ENCODE assay signal across 8 cellular contexts in genomic region chr3:47324278-47324865, GRCh38. TPM values are rescaled to one million over a fixed set of nuclear protein-coding genes. Genes with fewer than 3 reads are reported as not detected.
DNase-seq lines count a peak whose midpoint lies in the region; ATAC-seq and TF ChIP-seq lines count a peak whose summit lies in the region.

No MANE protein-coding gene starts in this region.

- DNase-seq in CD14-positive monocyte (ENCODE audit: low spot score), result no peak
- DNase-seq in HCEC 1CT, result peak; percentile 74
- no peak for DNase-seq in activated T-cell treated with anti-CD3 and anti-CD28 coated beads, Interleukin-2, amount 50 U/mL, for 24 hours
- peak; percentile 81 for DNase-seq in fibroblast of mammary gland (ENCODE audit: low read depth)
- peak; percentile 54 for DNase-seq in nephron progenitor cell
- peak; percentile 64 to 68 for DNase-seq in thyroid gland

- no peak overlapping the region for H3K27ac ChIP-seq in OCI-LY1 (ENCODE audit: low read depth, low read length, poor library complexity, severe bottlenecking)
- H3K27ac ChIP-seq in thyroid gland, result no peak overlapping the region

- H3K4me3 ChIP-seq in OCI-LY1 (ENCODE audit: low read depth, low read length, poor library complexity, severe bottlenecking) (no peak overlapping the region), fibroblast of mammary gland (ENCODE audit: control insufficient read depth, low read depth, low read length) (no peak overlapping the region), thyroid gland (replicated peaks in 1 of 3) (no peak overlapping the region)

- no peaks in the 10 kb centered on the region for H3F3A ChIP-seq in OCI-LY1 (ENCODE audit: insufficient read depth, low read length)

- TF ChIP-seq CTCF in CD14-positive monocyte (IDR thresholded peaks at IDR 0.05) (peak; percentile 87), OCI-LY1 (IDR thresholded peaks at IDR 0.05; ENCODE audit: low read length) (peak; percentile 72), fibroblast of mammary gland (conservative IDR thresholded peaks at IDR 0.05; ENCODE audit: control insufficient read depth, insufficient read depth, low read depth, low read length) (peak; percentile 81), nephron progenitor cell (IDR thresholded peaks at IDR 0.05) (peak; percentile 70), thyroid gland (IDR thresholded peaks at IDR 0.05) (peak; percentile 36 to 79 (median 70))

- H3K4me2 ChIP-seq in OCI-LY1 (ENCODE audit: low read length), result no peak overlapping the region

- H3K9me3 ChIP-seq in OCI-LY1 (ENCODE audit: low read length), result no peaks in the 10 kb centered on the region
- no peaks in the 10 kb centered on the region for H3K9me3 ChIP-seq in thyroid gland

- H3K4me1 Mint-ChIP-seq in CD14-positive monocyte (peaks cover 3% of the 10 kb centered on the region), nephron progenitor cell (no peaks in the 10 kb centered on the region)
- H3K4me1 Mint-ChIP-seq in activated T-cell treated with anti-CD3 and anti-CD28 coated beads, Interleukin-2, amount 50 U/mL, for 24 hours (ENCODE audit: low read depth), result no peaks in the 10 kb centered on the region

- H3K36me3 ChIP-seq in OCI-LY1 (ENCODE audit: insufficient read depth, low read length) (peaks cover 74% of the 10 kb centered on the region), thyroid gland (peaks cover 17% of the 10 kb centered on the region in 2 donors)

- no peak for ATAC-seq in HG02610 (IDR thresholded peaks at IDR 0.05; ENCODE audit: unreplicated experiment)

- intact Hi-C loops in CD14-positive monocyte (cut with micrococcal nuclease), result loop anchor here (5.0 to 10.0 kb wide), 2 partner anchors 42 to 620 kb away; partner anchors contain the start of genes KIF9 (in 2 of the 2), KLHL18 (in 2 of the 2) and TMIE (in 1 of the 2)
- intact Hi-C loops in thyroid gland (cut with DNase I), result loop anchor here (10.0 kb wide), 1 partner anchor 160 kb away; the partner anchor contains the start of gene SETD2

- no peak for TF ChIP-seq POLR2A in thyroid gland (IDR thresholded peaks at IDR 0.05)

- H2AFZ ChIP-seq in OCI-LY1 (ENCODE audit: low read length), result no peak overlapping the region

- no peaks in the 10 kb centered on the region for H3K9me3 Mint-ChIP-seq in CD14-positive monocyte
- H3K9me3 Mint-ChIP-seq in activated T-cell treated with anti-CD3 and anti-CD28 coated beads, Interleukin-2, amount 50 U/mL, for 24 hours, result no peaks in the 10 kb centered on the region
- H3K9me3 Mint-ChIP-seq in nephron progenitor cell, result no peaks in the 10 kb centered on the region

- no peaks in the 10 kb centered on the region for H3K79me2 ChIP-seq in OCI-LY1 (ENCODE audit: insufficient read depth, low read length)

- 4 to 6% methylated on average over 2 of the region's 2 CpGs for WGBS in thyroid gland, 2 donors

- H3K27me3 ChIP-seq in OCI-LY1 (ENCODE audit: insufficient read depth, low read length) (no peaks in the 10 kb centered on the region), thyroid gland (no peaks in the 10 kb centered on the region)

- peaks cover 0 to 3% (median 1%) of the 10 kb centered on the region in 3 donors for H3K27me3 Mint-ChIP-seq in CD14-positive monocyte (ENCODE audit: low read depth in 3 of 3)
- no peaks in the 10 kb centered on the region for H3K27me3 Mint-ChIP-seq in activated T-cell treated with anti-CD3 and anti-CD28 coated beads, Interleukin-2, amount 50 U/mL, for 24 hours
- H3K27me3 Mint-ChIP-seq in nephron progenitor cell (ENCODE audit: low read depth, poor library complexity), result peaks cover 10% of the 10 kb centered on the region

- H3K4me1 ChIP-seq in OCI-LY1 (ENCODE audit: insufficient read depth, low read length, severe bottlenecking) (no peaks in the 10 kb centered on the region), thyroid gland (peaks cover 0 to under 1% of the 10 kb centered on the region in 2 donors)

- H3K4me3 Mint-ChIP-seq in CD14-positive monocyte (no peak overlapping the region), nephron progenitor cell (no peak overlapping the region)
- no peak overlapping the region for H3K4me3 Mint-ChIP-seq in activated T-cell treated with anti-CD3 and anti-CD28 coated beads, Interleukin-2, amount 50 U/mL, for 24 hours

- no peaks in the 10 kb centered on the region for H4K20me1 ChIP-seq in OCI-LY1 (ENCODE audit: insufficient read depth, low read length)

- no peak overlapping the region for H3K9ac ChIP-seq in OCI-LY1 (ENCODE audit: low read length)

- H3K27ac Mint-ChIP-seq in CD14-positive monocyte (no peak overlapping the region), nephron progenitor cell (no peak overlapping the region)
- peak overlapping the region; percentile 46 for H3K27ac Mint-ChIP-seq in activated T-cell treated with anti-CD3 and anti-CD28 coated beads, Interleukin-2, amount 50 U/mL, for 24 hours

- H3K36me3 Mint-ChIP-seq in CD14-positive monocyte, result peaks cover 86 to 93% of the 10 kb centered on the region in 2 donors
- H3K36me3 Mint-ChIP-seq in activated T-cell treated with anti-CD3 and anti-CD28 coated beads, Interleukin-2, amount 50 U/mL, for 24 hours (ENCODE audit: low read depth), result peaks cover 96% of the 10 kb centered on the region
- H3K36me3 Mint-ChIP-seq in nephron progenitor cell (ENCODE audit: low read depth), result peaks cover 50% of the 10 kb centered on the region

- no peaks in the 10 kb centered on the region for H3K9me2 ChIP-seq in OCI-LY1 (ENCODE audit: low read depth, low read length)

RNA-seq across cellular contexts. Expression of gene KLHL18, which starts 41.6 kb away (rescaled TPM):
- polyA plus RNA-seq in CD14-positive monocyte, result 10 to 100 TPM; 45.3 to 63.3 TPM
- 10 to 100 TPM; 25.2 to 38.7 (median 30.6) TPM for total RNA-seq in thyroid gland

RNA-seq across cellular contexts. Expression of gene KIF9, which starts 41.8 kb away (rescaled TPM):
- 1 to 10 TPM; 3.8 to 5.1 TPM for polyA plus RNA-seq in CD14-positive monocyte
- 10 to 100 TPM; 14.8 to 43.1 (median 23.8) TPM for total RNA-seq in thyroid gland

RNA-seq across cellular contexts. Expression of gene PTPN23, which starts 56.4 kb away (rescaled TPM):
- polyA plus RNA-seq in CD14-positive monocyte, result 1 to 10 TPM; 1.2 to 1.3 TPM
- total RNA-seq in thyroid gland, result 10 to 100 TPM; 20.2 to 40.1 (median 32.1) TPM

Comparison
In these comparisons a context has a peak if more than half of its experiments do, and no peak if none do; other contexts are left out.
1. DNase-seq: peak in HCEC 1CT (single experiment), fibroblast of mammary gland (single experiment), nephron progenitor cell (single experiment) and thyroid gland (2 of 2); none in CD14-positive monocyte (single experiment) and activated T-cell treated with anti-CD3 and anti-CD28 coated beads, Interleukin-2, amount 50 U/mL, for 24 hours (single experiment).
2. Peak in every context shown above with its lines, with median percentiles within 50 percentile points of each other: CTCF ChIP-seq.